15 cellular contexts compared by ENCODE assay signal in genomic region chr2:14422426-14422825, GRCh38.
"Had no signal": no experiment of that assay in that cellular context is flagged by ENCODE, and none has a peak within 500 bp of the region (broad histone marks: within the 10 kb centered on the region; RNA-seq: fewer than 3 reads in every experiment).

No MANE protein-coding gene starts in this region.

- H3K27ac ChIP-seq: heart left ventricle, spleen, testis, tibial nerve had no signal

- DNase-seq: erythroblast; heart left ventricle; hypothalamus; kidney glomerular epithelial cell; naive thymus-derived CD4-positive, alpha-beta T cell; nephron progenitor cell; spleen; stimulated activated CD4-positive, alpha-beta T cell treated with anti-CD3 and anti-CD28 coated beads, Interleukin-15, amount 100 ng/mL, for 24 hours; stimulated activated CD4-positive, alpha-beta T cell treated with anti-CD3 and anti-CD28 coated beads, Interleukin-1b, Interleukin-23, amount 100 ng/mL, for 48 hours; stimulated activated CD4-positive, alpha-beta T cell treated with anti-CD3 and anti-CD28 coated beads, Interleukin-4, amount 100 ng/mL, for 24 hours; stimulated activated naive CD8-positive, alpha-beta T cell treated with anti-CD3 and anti-CD28 coated beads, Interleukin-15, amount 100 ng/mL, for 72 hours; testis had no signal

- ATAC-seq: heart left ventricle; naive thymus-derived CD4-positive, alpha-beta T cell; sciatic nerve; stimulated activated memory B cell treated with anti-CD40 and anti-IgM and Interleukin-4, amounts not matched to agents 10 μg/mL and 1 μg/mL and 100 μg/mL, for 72 hours; stimulated activated naive CD8-positive, alpha-beta T cell treated with anti-CD3 and anti-CD28 coated beads, Interleukin-15, amount 100 ng/mL, for 72 hours had no signal

- H3K36me3 Mint-ChIP-seq: stimulated activated memory B cell treated with anti-CD40 and anti-IgM and Interleukin-4, amounts not matched to agents 10 μg/mL and 1 μg/mL and 100 μg/mL, for 72 hours had no signal

- H3K4me3 ChIP-seq: heart left ventricle, spleen, testis, tibial nerve had no signal

- H3K4me3 Mint-ChIP-seq: naive thymus-derived CD4-positive, alpha-beta T cell; nephron progenitor cell; stimulated activated memory B cell treated with anti-CD40 and anti-IgM and Interleukin-4, amounts not matched to agents 10 μg/mL and 1 μg/mL and 100 μg/mL, for 72 hours; stimulated activated naive CD8-positive, alpha-beta T cell treated with anti-CD3 and anti-CD28 coated beads, Interleukin-15, amount 100 ng/mL, for 72 hours had no signal

- H3K27ac Mint-ChIP-seq: naive thymus-derived CD4-positive, alpha-beta T cell; nephron progenitor cell; stimulated activated memory B cell treated with anti-CD40 and anti-IgM and Interleukin-4, amounts not matched to agents 10 μg/mL and 1 μg/mL and 100 μg/mL, for 72 hours; stimulated activated naive CD8-positive, alpha-beta T cell treated with anti-CD3 and anti-CD28 coated beads, Interleukin-15, amount 100 ng/mL, for 72 hours had no signal

- H3K9me3 ChIP-seq: heart left ventricle, testis, tibial nerve had no signal

- H3K4me1 Mint-ChIP-seq: naive thymus-derived CD4-positive, alpha-beta T cell; nephron progenitor cell; stimulated activated memory B cell treated with anti-CD40 and anti-IgM and Interleukin-4, amounts not matched to agents 10 μg/mL and 1 μg/mL and 100 μg/mL, for 72 hours; stimulated activated naive CD8-positive, alpha-beta T cell treated with anti-CD3 and anti-CD28 coated beads, Interleukin-15, amount 100 ng/mL, for 72 hours had no signal

- H3K27me3 ChIP-seq: heart left ventricle, spleen, testis, tibial nerve had no signal

- H3K27me3 Mint-ChIP-seq: naive thymus-derived CD4-positive, alpha-beta T cell; stimulated activated memory B cell treated with anti-CD40 and anti-IgM and Interleukin-4, amounts not matched to agents 10 μg/mL and 1 μg/mL and 100 μg/mL, for 72 hours; stimulated activated naive CD8-positive, alpha-beta T cell treated with anti-CD3 and anti-CD28 coated beads, Interleukin-15, amount 100 ng/mL, for 72 hours had no signal

- H3K36me3 ChIP-seq: heart left ventricle, spleen, tibial nerve had no signal

- H3K4me1 ChIP-seq: heart left ventricle, spleen, testis, tibial nerve had no signal
